ENCODE assay signal across 12 cellular contexts in genomic region chr12:124496584-124496983, GRCh38.
A peak's percentile ranks its signal among the peaks of the same experiment; 100 is the strongest.
DNase-seq lines count a peak whose midpoint lies in the region; ATAC-seq and TF ChIP-seq lines count a peak whose summit lies in the region.
"Had no signal": no experiment of that assay in that cellular context is flagged by ENCODE, and none has a peak within 500 bp of the region (broad histone marks: within the 10 kb centered on the region; RNA-seq: fewer than 3 reads in every experiment).

No MANE protein-coding gene starts in this region.

- TF ChIP-seq CTCF in RWPE2 (IDR thresholded peaks at IDR 0.05; ENCODE audit: poor library complexity, severe bottlenecking): no peak
- no peak for TF ChIP-seq CTCF in gastroesophageal sphincter (IDR thresholded peaks at IDR 0.05)

- H3K9me3 ChIP-seq in RWPE2 (ENCODE audit: severe bottlenecking) (no peaks in the 10 kb centered on the region), gastroesophageal sphincter (no peaks in the 10 kb centered on the region)
- H3K9me3 ChIP-seq: ascending aorta, HAP-1, thyroid gland had no signal

- H3K27ac ChIP-seq in RWPE2 (ENCODE audit: poor library complexity, severe bottlenecking) (peak overlapping the region; percentile 85), gastroesophageal sphincter (peak overlapping the region in 3 of 4 donors; percentile 80 to 86 (median 82))
- H3K27ac ChIP-seq: thyroid gland had no signal

- H3K27me3 ChIP-seq in RWPE2 (ENCODE audit: insufficient read depth, poor library complexity, severe bottlenecking) (no peaks in the 10 kb centered on the region), gastroesophageal sphincter (no peaks in the 10 kb centered on the region)
- H3K27me3 ChIP-seq: ascending aorta, thyroid gland had no signal

- TF ChIP-seq EP300 in gastroesophageal sphincter (IDR thresholded peaks at IDR 0.05): no peak

- H3K4me1 Mint-ChIP-seq in stimulated activated naive CD8-positive, alpha-beta T cell treated with anti-CD3 and anti-CD28 coated beads, Interleukin-15, amount 100 ng/mL, for 72 hours: peaks cover 97% of the 10 kb centered on the region

- no peaks in the 10 kb centered on the region for H3K9me3 Mint-ChIP-seq in stimulated activated naive CD8-positive, alpha-beta T cell treated with anti-CD3 and anti-CD28 coated beads, Interleukin-15, amount 100 ng/mL, for 72 hours
- H3K9me3 Mint-ChIP-seq: activated B cell treated with CpG ODN at 0.5 μM for 24 hours had no signal

- no peak for TF ChIP-seq POLR2A in gastroesophageal sphincter (IDR thresholded peaks at IDR 0.05)

- H3K36me3 ChIP-seq in RWPE2 (ENCODE audit: low read depth): peaks cover 40% of the 10 kb centered on the region
- peaks cover 0 to 19% of the 10 kb centered on the region in 2 donors for H3K36me3 ChIP-seq in gastroesophageal sphincter

- peak overlapping the region in 1 of 2 donors; percentile 57 for H3K27ac Mint-ChIP-seq in stimulated activated naive CD8-positive, alpha-beta T cell treated with anti-CD3 and anti-CD28 coated beads, Interleukin-15, amount 100 ng/mL, for 72 hours
- H3K27ac Mint-ChIP-seq: activated B cell treated with CpG ODN at 0.5 μM for 24 hours had no signal

- WGBS in gastroesophageal sphincter (ENCODE audit: low coverage in 1 of 2), 2 donors: 33 to 70% methylated on average over 1 to 2 of the region's 3 CpGs

- H3K27me3 Mint-ChIP-seq in stimulated activated naive CD8-positive, alpha-beta T cell treated with anti-CD3 and anti-CD28 coated beads, Interleukin-15, amount 100 ng/mL, for 72 hours: no peaks in the 10 kb centered on the region
- H3K27me3 Mint-ChIP-seq: activated B cell treated with CpG ODN at 0.5 μM for 24 hours had no signal

- H3K4me3 Mint-ChIP-seq in stimulated activated naive CD8-positive, alpha-beta T cell treated with anti-CD3 and anti-CD28 coated beads, Interleukin-15, amount 100 ng/mL, for 72 hours: no peak overlapping the region
- H3K4me3 Mint-ChIP-seq: activated B cell treated with CpG ODN at 0.5 μM for 24 hours had no signal

- ATAC-seq in stimulated activated naive CD8-positive, alpha-beta T cell treated with anti-CD3 and anti-CD28 coated beads, Interleukin-15, Interleukin-2, amounts not matched to agents 100 U/mL and 50 U/mL, for 24 hours: no peak
- ATAC-seq in stimulated activated naive CD8-positive, alpha-beta T cell treated with anti-CD3 and anti-CD28 coated beads, Interleukin-15, amount 100 ng/mL, for 72 hours: no peak
- ATAC-seq in RWPE2 (ENCODE audit: low read depth) (no peak), gastroesophageal sphincter (no peak), HG03354 (IDR thresholded peaks at IDR 0.05; ENCODE audit: poor library complexity, severe bottlenecking, unreplicated experiment) (no peak)

- H3K4me3 ChIP-seq in RWPE2 (ENCODE audit: severe bottlenecking) (no peak overlapping the region), gastroesophageal sphincter (no peak overlapping the region)
- H3K4me3 ChIP-seq: ascending aorta, HAP-1, thyroid gland had no signal

- DNase-seq in stimulated activated naive CD8-positive, alpha-beta T cell treated with anti-CD3 and anti-CD28 coated beads, Interleukin-15, Interleukin-2, amounts not matched to agents 100 U/mL and 50 U/mL, for 24 hours: peak; percentile 35
- no peak for DNase-seq in stimulated activated naive CD8-positive, alpha-beta T cell treated with anti-CD3 and anti-CD28 coated beads, Interleukin-15, amount 100 ng/mL, for 72 hours
- DNase-seq in RWPE2 (ENCODE audit: low spot score) (no peak), NCI-H1105 treated with DMSO at 0.1 percent for 48 hours (lab: John Stamatoyannopoulos, UW) (no peak), cortex of kidney (lab: John Stamatoyannopoulos, UW) (no peak), activated gamma-delta T cell (lab: John Stamatoyannopoulos, UW) (no peak)
- DNase-seq: activated B cell treated with CpG ODN at 0.5 μM for 24 hours, thyroid gland had no signal

- H3K4me1 ChIP-seq in RWPE2 (ENCODE audit: insufficient read depth, poor library complexity, severe bottlenecking) (peaks cover 43% of the 10 kb centered on the region), gastroesophageal sphincter (peaks cover 8 to 96% (median 64%) of the 10 kb centered on the region in 3 donors)
